ENCODE assay signal across 28 cellular contexts in genomic region chr3:53123953-53124352, GRCh38.
"Had no signal": no experiment of that assay in that cellular context is flagged by ENCODE, and none has a peak within 500 bp of the region (broad histone marks: within the 10 kb centered on the region; RNA-seq: fewer than 3 reads in every experiment).

No MANE protein-coding gene starts in this region.

- H3K4me1 ChIP-seq: breast epithelium had no signal

- ATAC-seq: activated CD4-positive, CD25-positive, alpha-beta regulatory T cell treated with anti-CD3 and anti-CD28 coated beads, Interleukin-2, amount 50 U/mL, for 24 hours; effector memory CD8-positive, alpha-beta T cell; left cardiac atrium; sciatic nerve; T-cell had no signal

- H3K9me3 Mint-ChIP-seq: activated CD4-positive, alpha-beta memory T cell treated with anti-CD3 and anti-CD28 coated beads for 36 hours; activated CD4-positive, alpha-beta T cell treated with anti-CD3 and anti-CD28 coated beads, Interleukin-2, amount 10 ng/mL, durations not matched to agents 24 days and 14 days; activated T-helper 1 cell treated with anti-CD3 and anti-CD28 coated beads, Interleukin-12 subunit alpha, Interleukin-12 subunit beta, Interleukin-2, Interleukin-4 antibody, amounts not matched to agents 30 ng/mL and 10 ng/mL and 1 ng/mL, durations not matched to agents 14 hours and 24 hours and 36 hours; central memory CD8-positive, alpha-beta T cell; effector memory CD8-positive, alpha-beta T cell; nephron progenitor cell; T-cell; T-helper 2 cell treated with Interferon-gamma antibody and Interleukin-4, amounts not matched to agents 5 μg/mL and 100 μg/mL, for 36 hours had no signal

- H3K4me1 Mint-ChIP-seq: central memory CD8-positive, alpha-beta T cell; nephron progenitor cell had no signal

- H3K4me3 Mint-ChIP-seq: activated CD4-positive, alpha-beta memory T cell treated with anti-CD3 and anti-CD28 coated beads for 36 hours; activated CD4-positive, alpha-beta T cell treated with anti-CD3 and anti-CD28 coated beads, Interleukin-2, amount 10 ng/mL, durations not matched to agents 24 days and 14 days; activated T-helper 1 cell treated with anti-CD3 and anti-CD28 coated beads, Interleukin-12 subunit alpha, Interleukin-12 subunit beta, Interleukin-2, Interleukin-4 antibody, amounts not matched to agents 30 ng/mL and 10 ng/mL and 1 ng/mL, durations not matched to agents 14 hours and 24 hours and 36 hours; central memory CD8-positive, alpha-beta T cell; effector memory CD8-positive, alpha-beta T cell; nephron progenitor cell; T-cell; T-helper 2 cell treated with Interferon-gamma antibody and Interleukin-4, amounts not matched to agents 5 μg/mL and 100 μg/mL, for 36 hours had no signal

- H3K27me3 Mint-ChIP-seq: activated CD4-positive, alpha-beta memory T cell treated with anti-CD3 and anti-CD28 coated beads for 36 hours; activated CD4-positive, alpha-beta T cell treated with anti-CD3 and anti-CD28 coated beads, Interleukin-2, amount 10 ng/mL, durations not matched to agents 24 days and 14 days; central memory CD8-positive, alpha-beta T cell; effector memory CD8-positive, alpha-beta T cell; progenitor cell of endocrine pancreas; T-cell had no signal

- H3K27ac Mint-ChIP-seq: activated CD4-positive, alpha-beta memory T cell treated with anti-CD3 and anti-CD28 coated beads for 36 hours; activated CD4-positive, alpha-beta T cell treated with anti-CD3 and anti-CD28 coated beads, Interleukin-2, amount 10 ng/mL, durations not matched to agents 24 days and 14 days; nephron progenitor cell; progenitor cell of endocrine pancreas; T-cell; T-helper 2 cell treated with Interferon-gamma antibody and Interleukin-4, amounts not matched to agents 5 μg/mL and 100 μg/mL, for 36 hours had no signal

- H3K36me3 ChIP-seq: ovary had no signal

- DNase-seq: activated CD4-positive, alpha-beta memory T cell treated with anti-CD3 and anti-CD28 coated beads for 36 hours; activated CD4-positive, alpha-beta T cell treated with anti-CD3 and anti-CD28 coated beads, Interleukin-2, amount 10 ng/mL, durations not matched to agents 24 days and 14 days; activated CD8-positive, alpha-beta memory T cell treated with anti-CD3 and anti-CD28 coated beads, Interleukin-2, amount 50 U/mL, for 4 hours; activated gamma-delta T cell; activated naive CD4-positive, alpha-beta T cell treated with anti-CD3 and anti-CD28 coated beads, Interleukin-2, amount 50 U/mL, for 16 hours; activated T-cell treated with anti-CD3 and anti-CD28 coated beads, Interleukin-2, amount 50 U/mL, for 1 hour; effector memory CD8-positive, alpha-beta T cell; head of caudate nucleus; hippocampal formation; left cardiac atrium; mammary epithelial cell; nephron progenitor cell; ovary; stimulated activated CD4-positive, alpha-beta T cell treated with anti-CD3 and anti-CD28 coated beads, Interleukin-4, amount 100 ng/mL, for 4 hours; stimulated activated CD8-positive, alpha-beta memory T cell treated with anti-CD3 and anti-CD28 coated beads, Interleukin-4, amount 100 ng/mL, for 48 hours; stimulated activated naive CD4-positive, alpha-beta T cell; T-cell; transverse colon; WERI-Rb-1 had no signal

- H3K27me3 ChIP-seq: breast epithelium, ovary, transverse colon had no signal

- H3K4me3 ChIP-seq: breast epithelium, coronary artery, ovary, skin epidermis, transverse colon had no signal

- H3K9me3 ChIP-seq: breast epithelium, ovary, transverse colon had no signal

- H3K27ac ChIP-seq: breast epithelium, coronary artery, ovary, transverse colon, WERI-Rb-1 had no signal
